ENCODE assay signal across 8 cellular contexts in genomic region chr4:6988016-6988715, GRCh38. TPM values are rescaled to one million over a fixed set of nuclear protein-coding genes. Genes with fewer than 3 reads are reported as not detected.
DNase-seq lines count a peak whose midpoint lies in the region; ATAC-seq and TF ChIP-seq lines count a peak whose summit lies in the region.

No MANE protein-coding gene starts in this region.

- peak overlapping the region; percentile 96 for H3K27ac ChIP-seq in RWPE1
- peak overlapping the region; percentile 76 for H3K27ac ChIP-seq in parathyroid adenoma

- no peak for TF ChIP-seq CTCF in GM06990 (IDR thresholded peaks at IDR 0.05; ENCODE audit: insufficient read depth, low read length, poor library complexity, severe bottlenecking)
- TF ChIP-seq CTCF in RWPE1 (conservative IDR thresholded peaks at IDR 0.05; ENCODE audit: low read depth) = no peak
- no peak for TF ChIP-seq CTCF in epithelial cell of proximal tubule (conservative IDR thresholded peaks at IDR 0.05; ENCODE audit: low read depth, low read length)
- TF ChIP-seq CTCF in parathyroid adenoma (IDR thresholded peaks at IDR 0.05) = no peak
- TF ChIP-seq CTCF in GM20000 (IDR thresholded peaks at IDR 0.05; ENCODE audit: extremely low read depth, missing control alignments) = no peak

- H3K4me2 ChIP-seq in parathyroid adenoma (ENCODE audit: low read length) = peak overlapping the region; percentile 88

- peaks cover 8% of the 10 kb centered on the region for H3K4me1 ChIP-seq in parathyroid adenoma

- H3K9ac ChIP-seq in parathyroid adenoma = no peak overlapping the region

- H2AFZ ChIP-seq in parathyroid adenoma = no peak overlapping the region

- H3K36me3 ChIP-seq in GM06990 (ENCODE audit: control insufficient read depth, insufficient read depth, low read length) (no peaks in the 10 kb centered on the region; the same call in none of the 2 replicates), parathyroid adenoma (ENCODE audit: control insufficient read depth, insufficient read depth, low read length) (no peaks in the 10 kb centered on the region)

- CTCF ChIA-PET in RWPE1 (lab: Yijun Ruan, JAX) = interaction anchor here (0.6 to 1.4 kb wide), 2 partner anchors 14 to 21 kb away, joined by 3 to 7 read pairs; no protein-coding TSS in a partner anchor

- POLR2A ChIA-PET in RWPE1 (lab: Yijun Ruan, JAX; ENCODE audit: low non-redundant PET) = interaction anchor here (0.8 kb wide), 1 partner anchor 79 kb away, joined by 3 read pairs; no protein-coding TSS in a partner anchor

- no peaks in the 10 kb centered on the region for H3K9me3 ChIP-seq in parathyroid adenoma (ENCODE audit: control insufficient read depth, low read length)

- ATAC-seq in HG02759 (IDR thresholded peaks at IDR 0.05; ENCODE audit: unreplicated experiment) (no peak), GM21737 (IDR thresholded peaks at IDR 0.05; ENCODE audit: unreplicated experiment) (no peak)

- H3K27me3 ChIP-seq in GM06990 (replicated peaks; ENCODE audit: control insufficient read depth, insufficient read depth, low read length) (no peaks in the 10 kb centered on the region), parathyroid adenoma (ENCODE audit: control insufficient read depth, insufficient read depth, low read length) (no peaks in the 10 kb centered on the region)

- no peak for DNase-seq in GM06990 (ENCODE audit: extremely low read depth, insufficient read length)
- no peak for DNase-seq in RWPE1 (ENCODE audit: low spot score)
- no peak for DNase-seq in epithelial cell of proximal tubule (ENCODE audit: low read depth)
- DNase-seq in NCI-H1694 treated with DMSO at 0.1 percent for 48 hours (lab: John Stamatoyannopoulos, UW) = no peak
- no peak for DNase-seq in GM20000 (ENCODE audit: low spot score)

- peaks cover 20% of the 10 kb centered on the region for H3K79me2 ChIP-seq in parathyroid adenoma

- H3K4me3 ChIP-seq in GM06990 (replicated peaks; ENCODE audit: low read depth, low read length) (peak overlapping the region; percentile 92), epithelial cell of proximal tubule (ENCODE audit: low read depth, low read length) (peak overlapping the region; percentile 77), parathyroid adenoma (ENCODE audit: low read depth, low read length) (peak overlapping the region; percentile 76)

RNA-seq across cellular contexts. Expression of gene TADA2B, which starts 55.0 kb away (rescaled TPM):
- total RNA-seq in epithelial cell of proximal tubule = 15.2 and 16.9 TPM in 2 replicates
